In genomic region chr10:110376021-110376773, GRCh38 we compare ENCODE assay signal across 1 cellular context.
A peak's percentile ranks its signal among the peaks of the same experiment; 100 is the strongest.
TF ChIP-seq lines count a peak whose summit lies in the region.

No MANE protein-coding gene starts in this region.

TF ChIP-seq in HepG2, 621 proteins besides CTCF, POLR2A, EP300 and RAD21 (continued from another document and continues in another):
- TF ChIP-seq, protein P1, sequence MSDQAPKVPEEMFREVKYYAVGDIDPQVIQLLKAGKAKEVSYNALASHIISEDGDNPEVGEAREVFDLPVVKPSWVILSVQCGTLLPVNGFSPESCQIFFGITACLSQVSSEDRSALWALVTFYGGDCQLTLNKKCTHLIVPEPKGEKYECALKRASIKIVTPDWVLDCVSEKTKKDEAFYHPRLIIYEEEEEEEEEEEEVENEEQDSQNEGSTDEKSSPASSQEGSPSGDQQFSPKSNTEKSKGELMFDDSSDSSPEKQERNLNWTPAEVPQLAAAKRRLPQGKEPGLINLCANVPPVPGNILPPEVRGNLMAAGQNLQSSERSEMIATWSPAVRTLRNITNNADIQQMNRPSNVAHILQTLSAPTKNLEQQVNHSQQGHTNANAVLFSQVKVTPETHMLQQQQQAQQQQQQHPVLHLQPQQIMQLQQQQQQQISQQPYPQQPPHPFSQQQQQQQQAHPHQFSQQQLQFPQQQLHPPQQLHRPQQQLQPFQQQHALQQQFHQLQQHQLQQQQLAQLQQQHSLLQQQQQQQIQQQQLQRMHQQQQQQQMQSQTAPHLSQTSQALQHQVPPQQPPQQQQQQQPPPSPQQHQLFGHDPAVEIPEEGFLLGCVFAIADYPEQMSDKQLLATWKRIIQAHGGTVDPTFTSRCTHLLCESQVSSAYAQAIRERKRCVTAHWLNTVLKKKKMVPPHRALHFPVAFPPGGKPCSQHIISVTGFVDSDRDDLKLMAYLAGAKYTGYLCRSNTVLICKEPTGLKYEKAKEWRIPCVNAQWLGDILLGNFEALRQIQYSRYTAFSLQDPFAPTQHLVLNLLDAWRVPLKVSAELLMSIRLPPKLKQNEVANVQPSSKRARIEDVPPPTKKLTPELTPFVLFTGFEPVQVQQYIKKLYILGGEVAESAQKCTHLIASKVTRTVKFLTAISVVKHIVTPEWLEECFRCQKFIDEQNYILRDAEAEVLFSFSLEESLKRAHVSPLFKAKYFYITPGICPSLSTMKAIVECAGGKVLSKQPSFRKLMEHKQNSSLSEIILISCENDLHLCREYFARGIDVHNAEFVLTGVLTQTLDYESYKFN (CRISPR knock-in tag; conservative IDR thresholded peaks at IDR 0.05) = peak; percentile 56
- TF ChIP-seq ZNF263 (CRISPR knock-in tag; IDR thresholded peaks at IDR 0.05) (peak; percentile 69; the same call in 1 of the 2 replicates), MED1 (CRISPR knock-in tag; IDR thresholded peaks at IDR 0.05) (peak; percentile 75), ZNF18 (CRISPR knock-in tag; IDR thresholded peaks at IDR 0.05; ENCODE audit: insufficient replicate concordance) (no peak), GATAD1 (CRISPR knock-in tag; IDR thresholded peaks at IDR 0.05) (no peak), POGZ (CRISPR knock-in tag; IDR thresholded peaks at IDR 0.05) (0 out of 2 replicates have a peak, but pooled peaks have one; percentile 24), SNAI1 (CRISPR knock-in tag; IDR thresholded peaks at IDR 0.05; ENCODE audit: borderline replicate concordance) (no peak), ZBTB26 (CRISPR knock-in tag; IDR thresholded peaks at IDR 0.05; ENCODE audit: borderline replicate concordance) (peak; percentile 65; the same call in 1 of the 2 replicates), ZNF205 (CRISPR knock-in tag; IDR thresholded peaks at IDR 0.05) (no peak), SOX13 (IDR thresholded peaks at IDR 0.05) (no peak), SOX13 (CRISPR knock-in tag; conservative IDR thresholded peaks at IDR 0.05 in 1 of 2, IDR thresholded peaks at IDR 0.05 in 1 of 2) (0 out of 4 replicates have a peak, but pooled peaks of 1 of the 2 experiments have one; percentile 25), FOXA1 (IDR thresholded peaks at IDR 0.05) (no peak), FOXA1 (CRISPR knock-in tag; IDR thresholded peaks at IDR 0.05) (no peak), ESRRA (CRISPR knock-in tag; IDR thresholded peaks at IDR 0.05; ENCODE audit: low read depth) (no peak), GPN1 (CRISPR knock-in tag; IDR thresholded peaks at IDR 0.05; ENCODE audit: borderline replicate concordance) (no peak), ZNF768 (CRISPR knock-in tag; IDR thresholded peaks at IDR 0.05) (peak; percentile 41; the same call in 1 of the 2 replicates), ARID3A (IDR thresholded peaks at IDR 0.05; ENCODE audit: low read depth, low read length) (no peak), FOXP1 (IDR thresholded peaks at IDR 0.05) (no peak), FOXP1 (CRISPR knock-in tag; IDR thresholded peaks at IDR 0.05) (0 out of 2 replicates have a peak, but pooled peaks have one; percentile 13), GABPA (IDR thresholded peaks at IDR 0.05; ENCODE audit: low read depth, low read length) (peak; percentile 40), GABPA (CRISPR knock-in tag; IDR thresholded peaks at IDR 0.05; ENCODE audit: low read depth) (peak; percentile 79)
- TF ChIP-seq, protein P2, sequence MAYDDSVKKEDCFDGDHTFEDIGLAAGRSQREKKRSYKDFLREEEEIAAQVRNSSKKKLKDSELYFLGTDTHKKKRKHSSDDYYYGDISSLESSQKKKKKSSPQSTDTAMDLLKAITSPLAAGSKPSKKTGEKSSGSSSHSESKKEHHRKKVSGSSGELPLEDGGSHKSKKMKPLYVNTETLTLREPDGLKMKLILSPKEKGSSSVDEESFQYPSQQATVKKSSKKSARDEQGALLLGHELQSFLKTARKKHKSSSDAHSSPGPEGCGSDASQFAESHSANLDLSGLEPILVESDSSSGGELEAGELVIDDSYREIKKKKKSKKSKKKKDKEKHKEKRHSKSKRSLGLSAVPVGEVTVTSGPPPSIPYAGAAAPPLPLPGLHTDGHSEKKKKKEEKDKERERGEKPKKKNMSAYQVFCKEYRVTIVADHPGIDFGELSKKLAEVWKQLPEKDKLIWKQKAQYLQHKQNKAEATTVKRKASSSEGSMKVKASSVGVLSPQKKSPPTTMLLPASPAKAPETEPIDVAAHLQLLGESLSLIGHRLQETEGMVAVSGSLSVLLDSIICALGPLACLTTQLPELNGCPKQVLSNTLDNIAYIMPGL (CRISPR knock-in tag; IDR thresholded peaks at IDR 0.05; ENCODE audit: borderline replicate concordance in 1 of 2, low read depth in 1 of 2) = 0 out of 4 replicates have a peak, but pooled peaks of 1 of the 2 experiments have one; percentile 18
- TF ChIP-seq, protein P3, sequence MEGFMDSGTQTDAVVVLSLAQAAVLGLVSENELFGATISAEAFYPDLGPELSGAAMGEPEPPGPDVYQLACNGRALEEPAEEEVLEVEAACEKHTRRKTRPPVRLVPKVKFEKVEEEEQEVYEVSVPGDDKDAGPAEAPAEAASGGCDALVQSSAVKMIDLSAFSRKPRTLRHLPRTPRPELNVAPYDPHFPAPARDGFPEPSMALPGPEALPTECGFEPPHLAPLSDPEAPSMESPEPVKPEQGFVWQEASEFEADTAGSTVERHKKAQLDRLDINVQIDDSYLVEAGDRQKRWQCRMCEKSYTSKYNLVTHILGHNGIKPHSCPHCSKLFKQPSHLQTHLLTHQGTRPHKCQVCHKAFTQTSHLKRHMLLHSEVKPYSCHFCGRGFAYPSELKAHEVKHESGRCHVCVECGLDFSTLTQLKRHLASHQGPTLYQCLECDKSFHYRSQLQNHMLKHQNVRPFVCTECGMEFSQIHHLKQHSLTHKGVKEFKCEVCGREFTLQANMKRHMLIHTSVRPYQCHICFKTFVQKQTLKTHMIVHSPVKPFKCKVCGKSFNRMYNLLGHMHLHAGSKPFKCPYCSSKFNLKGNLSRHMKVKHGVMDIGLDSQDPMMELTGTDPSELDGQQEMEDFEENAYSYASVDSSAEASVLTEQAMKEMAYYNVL (CRISPR knock-in tag; IDR thresholded peaks at IDR 0.05; ENCODE audit: borderline replicate concordance) = peak; percentile 78; the same call in 1 of the 2 replicates
- TF ChIP-seq, protein P4, sequence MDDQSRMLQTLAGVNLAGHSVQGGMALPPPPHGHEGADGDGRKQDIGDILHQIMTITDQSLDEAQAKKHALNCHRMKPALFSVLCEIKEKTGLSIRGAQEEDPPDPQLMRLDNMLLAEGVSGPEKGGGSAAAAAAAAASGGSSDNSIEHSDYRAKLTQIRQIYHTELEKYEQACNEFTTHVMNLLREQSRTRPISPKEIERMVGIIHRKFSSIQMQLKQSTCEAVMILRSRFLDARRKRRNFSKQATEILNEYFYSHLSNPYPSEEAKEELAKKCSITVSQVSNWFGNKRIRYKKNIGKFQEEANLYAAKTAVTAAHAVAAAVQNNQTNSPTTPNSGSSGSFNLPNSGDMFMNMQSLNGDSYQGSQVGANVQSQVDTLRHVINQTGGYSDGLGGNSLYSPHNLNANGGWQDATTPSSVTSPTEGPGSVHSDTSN (CRISPR knock-in tag; IDR thresholded peaks at IDR 0.05; ENCODE audit: borderline replicate concordance) = no peak
- TF ChIP-seq, protein P5, sequence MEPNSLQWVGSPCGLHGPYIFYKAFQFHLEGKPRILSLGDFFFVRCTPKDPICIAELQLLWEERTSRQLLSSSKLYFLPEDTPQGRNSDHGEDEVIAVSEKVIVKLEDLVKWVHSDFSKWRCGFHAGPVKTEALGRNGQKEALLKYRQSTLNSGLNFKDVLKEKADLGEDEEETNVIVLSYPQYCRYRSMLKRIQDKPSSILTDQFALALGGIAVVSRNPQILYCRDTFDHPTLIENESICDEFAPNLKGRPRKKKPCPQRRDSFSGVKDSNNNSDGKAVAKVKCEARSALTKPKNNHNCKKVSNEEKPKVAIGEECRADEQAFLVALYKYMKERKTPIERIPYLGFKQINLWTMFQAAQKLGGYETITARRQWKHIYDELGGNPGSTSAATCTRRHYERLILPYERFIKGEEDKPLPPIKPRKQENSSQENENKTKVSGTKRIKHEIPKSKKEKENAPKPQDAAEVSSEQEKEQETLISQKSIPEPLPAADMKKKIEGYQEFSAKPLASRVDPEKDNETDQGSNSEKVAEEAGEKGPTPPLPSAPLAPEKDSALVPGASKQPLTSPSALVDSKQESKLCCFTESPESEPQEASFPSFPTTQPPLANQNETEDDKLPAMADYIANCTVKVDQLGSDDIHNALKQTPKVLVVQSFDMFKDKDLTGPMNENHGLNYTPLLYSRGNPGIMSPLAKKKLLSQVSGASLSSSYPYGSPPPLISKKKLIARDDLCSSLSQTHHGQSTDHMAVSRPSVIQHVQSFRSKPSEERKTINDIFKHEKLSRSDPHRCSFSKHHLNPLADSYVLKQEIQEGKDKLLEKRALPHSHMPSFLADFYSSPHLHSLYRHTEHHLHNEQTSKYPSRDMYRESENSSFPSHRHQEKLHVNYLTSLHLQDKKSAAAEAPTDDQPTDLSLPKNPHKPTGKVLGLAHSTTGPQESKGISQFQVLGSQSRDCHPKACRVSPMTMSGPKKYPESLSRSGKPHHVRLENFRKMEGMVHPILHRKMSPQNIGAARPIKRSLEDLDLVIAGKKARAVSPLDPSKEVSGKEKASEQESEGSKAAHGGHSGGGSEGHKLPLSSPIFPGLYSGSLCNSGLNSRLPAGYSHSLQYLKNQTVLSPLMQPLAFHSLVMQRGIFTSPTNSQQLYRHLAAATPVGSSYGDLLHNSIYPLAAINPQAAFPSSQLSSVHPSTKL (CRISPR knock-in tag; IDR thresholded peaks at IDR 0.05) = 0 out of 2 replicates have a peak, but pooled peaks have one; percentile 34
